In genomic region chr19:13633109-13633508, GRCh38 we compare ENCODE assay signal across 1 cellular context.
TF ChIP-seq lines count a peak whose summit lies in the region.

No MANE protein-coding gene starts in this region.

TF ChIP-seq in IMR-90, 13 proteins besides CTCF, POLR2A, EP300 and RAD21 (continued from another document):
- TF ChIP-seq USF2 (IDR thresholded peaks at IDR 0.05; ENCODE audit: low read depth, low read length) (no peak), SMC3 (IDR thresholded peaks at IDR 0.05; ENCODE audit: low read depth, low read length) (no peak), RCOR1 (IDR thresholded peaks at IDR 0.05; ENCODE audit: insufficient replicate concordance, low read length) (no peak), BHLHE40 (IDR thresholded peaks at IDR 0.05; ENCODE audit: low read depth, low read length) (no peak)
